ENCODE assay signal across 8 cellular contexts in the genomic region with DNA sequence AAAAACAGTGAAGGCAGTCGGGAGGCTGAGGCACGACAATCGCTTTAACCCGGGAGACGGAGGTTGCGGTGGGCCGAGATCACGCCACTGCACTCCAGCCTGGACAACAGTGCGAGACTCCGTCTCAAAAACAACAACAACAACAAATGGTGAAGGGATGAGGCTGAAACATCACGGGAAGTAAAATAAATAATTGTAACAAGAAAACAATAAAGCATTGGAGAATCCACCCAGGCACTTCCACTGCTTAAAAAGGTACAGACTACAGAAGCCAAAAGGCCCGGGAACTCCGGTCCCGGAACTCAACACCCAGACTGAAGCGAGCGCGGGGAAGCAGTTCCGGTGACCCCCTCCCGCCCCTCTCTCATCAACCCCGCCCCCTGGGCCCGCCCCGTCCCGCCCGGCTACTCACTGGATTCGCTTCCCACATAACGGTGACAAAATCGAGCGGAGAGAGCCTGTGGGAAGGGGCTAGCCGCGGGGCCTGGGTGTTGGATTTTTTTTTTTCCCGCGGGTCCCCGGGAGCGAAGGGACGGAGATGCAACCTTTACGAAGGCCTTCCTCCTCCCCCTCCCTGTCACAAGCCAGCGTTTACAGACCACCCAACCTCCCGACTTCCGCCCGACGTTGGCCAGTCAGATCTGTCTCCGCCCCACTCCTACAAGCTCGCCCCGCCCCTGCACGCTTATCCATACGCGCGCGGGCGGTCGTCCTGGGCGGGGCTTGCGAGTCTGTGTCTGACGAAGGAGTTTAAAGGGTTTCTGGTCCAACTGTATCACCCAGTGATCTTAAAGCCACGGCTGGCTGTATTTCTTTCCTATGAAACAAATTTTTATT. TPM values are rescaled to one million over a fixed set of nuclear protein-coding genes. Genes with fewer than 3 reads are reported as not detected.
DNase-seq lines count a peak whose midpoint lies in the region; ATAC-seq and TF ChIP-seq lines count a peak whose summit lies in the region.

A gene with protein sequence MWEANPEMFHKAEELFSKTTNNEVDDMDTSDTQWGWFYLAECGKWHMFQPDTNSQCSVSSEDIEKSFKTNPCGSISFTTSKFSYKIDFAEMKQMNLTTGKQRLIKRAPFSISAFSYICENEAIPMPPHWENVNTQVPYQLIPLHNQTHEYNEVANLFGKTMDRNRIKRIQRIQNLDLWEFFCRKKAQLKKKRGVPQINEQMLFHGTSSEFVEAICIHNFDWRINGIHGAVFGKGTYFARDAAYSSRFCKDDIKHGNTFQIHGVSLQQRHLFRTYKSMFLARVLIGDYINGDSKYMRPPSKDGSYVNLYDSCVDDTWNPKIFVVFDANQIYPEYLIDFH (minus strand): TSS at position 600 of the 837 bp plus-strand sequence. CDS start 170 bp downstream, at position 430.

- peaks cover 17% of the 10 kb centered on the region for H3K9me3 Mint-ChIP-seq in activated CD4-positive, alpha-beta T cell treated with anti-CD3 and anti-CD28 coated beads, Interleukin-2, amount 10 ng/mL, durations not matched to agents 7 days and 5 days

- H3K27ac Mint-ChIP-seq in activated CD4-positive, alpha-beta T cell treated with anti-CD3 and anti-CD28 coated beads, Interleukin-2, amount 10 ng/mL, durations not matched to agents 7 days and 5 days = peak within 1 kb of the TSS; percentile 99

- H3K36me3 Mint-ChIP-seq in activated CD4-positive, alpha-beta T cell treated with anti-CD3 and anti-CD28 coated beads, Interleukin-2, amount 10 ng/mL, durations not matched to agents 7 days and 5 days (ENCODE audit: low read depth) = peaks cover 31% of the 10 kb centered on the region

- peak; percentile 79 for DNase-seq in BJ (ENCODE audit: low read depth)
- DNase-seq in NCI-H69 (lab: John Stamatoyannopoulos, UW) = peak; percentile 94
- peak; percentile 99 for DNase-seq in activated CD4-positive, alpha-beta T cell treated with anti-CD3 and anti-CD28 coated beads, Interleukin-2, amount 10 ng/mL, durations not matched to agents 7 days and 5 days
- peak; percentile 98 for DNase-seq in coronary artery (ENCODE audit: low spot score)
- DNase-seq in left lobe of liver (ENCODE audit: low spot score) = peak; percentile 96
- DNase-seq in stimulated activated CD4-positive, alpha-beta T cell treated with anti-CD3 and anti-CD28 coated beads, Interleukin-2, amount 100 ng/mL, for 4 hours (ENCODE audit: low read depth) = peak; percentile 97

- no peaks in the 10 kb centered on the region for H3K27me3 Mint-ChIP-seq in activated CD4-positive, alpha-beta T cell treated with anti-CD3 and anti-CD28 coated beads, Interleukin-2, amount 10 ng/mL, durations not matched to agents 7 days and 5 days

- H3K36me3 ChIP-seq in BJ (ENCODE audit: control insufficient read depth, insufficient read depth, low read length) = no peaks in the 10 kb centered on the region

- POLR2A ChIA-PET in BJ (lab: Charles Lee) = interaction anchor here (0.6 kb wide), 2 partner anchors 252 to 600 kb away, joined by 3 to 4 read pairs; no protein-coding TSS in a partner anchor
- POLR2A ChIA-PET in activated CD4-positive, alpha-beta T cell treated with anti-CD3 and anti-CD28 coated beads, Interleukin-2, amount 10 ng/mL, durations not matched to agents 7 days and 5 days (lab: Charles Lee) = no interaction called here

- H3K4me1 Mint-ChIP-seq in activated CD4-positive, alpha-beta T cell treated with anti-CD3 and anti-CD28 coated beads, Interleukin-2, amount 10 ng/mL, durations not matched to agents 7 days and 5 days = peaks cover 48% of the 10 kb centered on the region

- H3K27me3 ChIP-seq in BJ (ENCODE audit: control insufficient read depth, insufficient read depth, low read length) = no peaks in the 10 kb centered on the region

- CTCF ChIA-PET in BJ (lab: Yijun Ruan, JAX) = interaction anchor here (1.1 to 1.5 kb wide), 2 partner anchors 13 to 404 kb away, joined by 4 to 5 read pairs; no protein-coding TSS in a partner anchor
- CTCF ChIA-PET in activated CD4-positive, alpha-beta T cell treated with anti-CD3 and anti-CD28 coated beads, Interleukin-2, amount 10 ng/mL, durations not matched to agents 7 days and 5 days (lab: Charles Lee) = interaction anchor here (1.2 to 1.5 kb wide), 3 partner anchors 9 to 404 kb away, joined by 3 to 5 read pairs (median 3); no protein-coding TSS in a partner anchor

- ATAC-seq in GM19324 (IDR thresholded peaks at IDR 0.05; ENCODE audit: low FRiP score, unreplicated experiment) (peak; percentile 97), HG03469 (IDR thresholded peaks at IDR 0.05; ENCODE audit: unreplicated experiment) (peak; percentile 86), left lobe of liver (peak; percentile 99)

- H3K27ac ChIP-seq in coronary artery = peak within 1 kb of the TSS; percentile 92 to 97

- H3K4me3 ChIP-seq in BJ (ENCODE audit: low read depth, low read length) (peak within 1 kb of the TSS; percentile 65), coronary artery (peak within 1 kb of the TSS; percentile 82)

- TF ChIP-seq CTCF in BJ (IDR thresholded peaks at IDR 0.05; ENCODE audit: insufficient read depth, low read depth, low read length) = no peak
- TF ChIP-seq CTCF in coronary artery (IDR thresholded peaks at IDR 0.05) = no peak

- H3K4me3 Mint-ChIP-seq in activated CD4-positive, alpha-beta T cell treated with anti-CD3 and anti-CD28 coated beads, Interleukin-2, amount 10 ng/mL, durations not matched to agents 7 days and 5 days = peak within 1 kb of the TSS; percentile 98

RNA-seq across cellular contexts. Expression of the gene that starts here (rescaled TPM):
- polyA plus RNA-seq in BJ (2011; rRNA removed) = 3.4 and 7.0 TPM in 2 replicates
- 2.1 and 3.1 TPM in 2 replicates for polyA minus RNA-seq in BJ (2011; rRNA and poly(A)+ RNA removed)
- total RNA-seq in activated CD4-positive, alpha-beta T cell treated with anti-CD3 and anti-CD28 coated beads, Interleukin-2, amount 10 ng/mL, durations not matched to agents 7 days and 5 days = 10 to 100 TPM; 49.1 to 53.6 TPM
- 4.8 TPM for total RNA-seq in left lobe of liver

Comparison
In these comparisons a context has a peak if more than half of its experiments do, and no peak if none do; other contexts are left out.
1. Peak in every context shown above with its lines: DNase-seq, ATAC-seq, H3K4me3 ChIP-seq and H3K27ac ChIP-seq.